25 cellular contexts compared by ENCODE assay signal in genomic region chr16:89140401-89140800, GRCh38. TPM values are rescaled to one million over a fixed set of nuclear protein-coding genes. Genes with fewer than 3 reads are reported as not detected.
"Had no signal": no experiment of that assay in that cellular context is flagged by ENCODE, and none has a peak within 500 bp of the region (broad histone marks: within the 10 kb centered on the region; RNA-seq: fewer than 3 reads in every experiment).

No MANE protein-coding gene starts in this region.

- H3K4me1 ChIP-seq: Peyer's patch had no signal

- H3K27ac Mint-ChIP-seq: activated CD8-positive, alpha-beta T cell treated with anti-CD3 and anti-CD28 coated beads, Interleukin-2, amount 10 ng/mL, durations not matched to agents 7 days and 5 days; activated naive CD8-positive, alpha-beta T cell; activated T-helper 1 cell treated with anti-CD3 and anti-CD28 coated beads, Interleukin-12 subunit alpha, Interleukin-12 subunit beta, Interleukin-2, Interleukin-4 antibody, amounts not matched to agents 30 ng/mL and 10 ng/mL and 1 ng/mL, durations not matched to agents 14 hours and 24 hours and 36 hours; T-helper 1 cell treated with Interleukin-12 subunit alpha and Interleukin-12 subunit beta and Interleukin-4 antibody, amounts not matched to agents 30 μg/mL and 1 μg/mL, for 36 hours; WTC11 had no signal

- H3K4me1 Mint-ChIP-seq: WTC11 had no signal

- H3K4me2 ChIP-seq: SK-N-SH had no signal

- ATAC-seq: activated CD8-positive, alpha-beta T cell treated with anti-CD3 and anti-CD28 coated beads, Interleukin-2, amount 10 ng/mL, durations not matched to agents 7 days and 5 days; WTC11 had no signal

- H3K4me3 Mint-ChIP-seq: activated CD8-positive, alpha-beta T cell treated with anti-CD3 and anti-CD28 coated beads, Interleukin-2, amount 10 ng/mL, durations not matched to agents 7 days and 5 days; activated naive CD8-positive, alpha-beta T cell; activated T-helper 1 cell treated with anti-CD3 and anti-CD28 coated beads, Interleukin-12 subunit alpha, Interleukin-12 subunit beta, Interleukin-2, Interleukin-4 antibody, amounts not matched to agents 30 ng/mL and 10 ng/mL and 1 ng/mL, durations not matched to agents 14 hours and 24 hours and 36 hours; T-helper 1 cell treated with Interleukin-12 subunit alpha and Interleukin-12 subunit beta and Interleukin-4 antibody, amounts not matched to agents 30 μg/mL and 1 μg/mL, for 36 hours; WTC11 had no signal

- H3K27me3 ChIP-seq: Peyer's patch had no signal

- H3K4me3 ChIP-seq: Peyer's patch had no signal

- H3K9me3 ChIP-seq: SK-N-SH had no signal

- H3K27ac ChIP-seq: Peyer's patch had no signal

- H3K36me3 Mint-ChIP-seq: activated naive CD8-positive, alpha-beta T cell had no signal

- DNase-seq: activated CD4-positive, alpha-beta T cell treated with anti-CD3 and anti-CD28 coated beads for 48 hours; activated CD4-positive, alpha-beta T cell treated with anti-CD3 and anti-CD28 coated beads, Interleukin-2, amount 50 U/mL, for 4 hours; activated CD4-positive, CD25-positive, alpha-beta regulatory T cell treated with anti-CD3 and anti-CD28 coated beads, Interleukin-2, amount 50 U/mL, for 72 hours; activated CD8-positive, alpha-beta memory T cell treated with anti-CD3 and anti-CD28 coated beads, Interleukin-2, amount 50 U/mL, for 48 hours; activated CD8-positive, alpha-beta T cell treated with anti-CD3 and anti-CD28 coated beads, Interleukin-2, amount 10 ng/mL, durations not matched to agents 7 days and 5 days; activated effector memory CD4-positive, alpha-beta T cell treated with Interleukin-2 at 50 U/mL for 16 hours; activated naive CD4-positive, alpha-beta T cell treated with Interleukin-2 at 50 U/mL for 16 hours; activated T-cell treated with anti-CD3 and anti-CD28 coated beads, Interleukin-2, amount 50 U/mL, for 1 hour; amygdala; cerebellar nuclear complex; MM.1S; NCI-H1105; NCI-H1436; NCI-H1694 treated with DMSO at 0.1 percent for 48 hours; NCI-H510A treated with DMSO at 0.1 percent for 48 hours; NCI-H69; NK-92 treated with Interleukin-12 subunit alpha and Interleukin-12 subunit beta, amount 100 ng/mL, for 24 hours; SK-N-SH; T-helper 9 cell had no signal

- H3K27me3 Mint-ChIP-seq: activated naive CD8-positive, alpha-beta T cell had no signal

- H3K9me3 Mint-ChIP-seq: activated T-helper 1 cell treated with anti-CD3 and anti-CD28 coated beads, Interleukin-12 subunit alpha, Interleukin-12 subunit beta, Interleukin-2, Interleukin-4 antibody, amounts not matched to agents 30 ng/mL and 10 ng/mL and 1 ng/mL, durations not matched to agents 14 hours and 24 hours and 36 hours; T-helper 1 cell treated with Interleukin-12 subunit alpha and Interleukin-12 subunit beta and Interleukin-4 antibody, amounts not matched to agents 30 μg/mL and 1 μg/mL, for 36 hours; WTC11 had no signal

RNA-seq across cellular contexts. Expression of gene CDH15, which starts 31.1 kb away (rescaled TPM):
- total RNA-seq: activated CD8-positive, alpha-beta T cell treated with anti-CD3 and anti-CD28 coated beads, Interleukin-2, amount 10 ng/mL, durations not matched to agents 7 days and 5 days; activated T-helper 1 cell treated with anti-CD3 and anti-CD28 coated beads, Interleukin-12 subunit alpha, Interleukin-12 subunit beta, Interleukin-2, Interleukin-4 antibody, amounts not matched to agents 30 ng/mL and 10 ng/mL and 1 ng/mL, durations not matched to agents 14 hours and 24 hours and 36 hours; Peyer's patch had no signal

RNA-seq across cellular contexts. Expression of gene SLC22A31, which starts 59.9 kb away (rescaled TPM):
- total RNA-seq: activated CD8-positive, alpha-beta T cell treated with anti-CD3 and anti-CD28 coated beads, Interleukin-2, amount 10 ng/mL, durations not matched to agents 7 days and 5 days; cardiac septum had no signal
